In genomic region chr11:45827123-45827522, GRCh38 we compare ENCODE assay signal across 2 cellular contexts.
TF ChIP-seq lines count a peak whose summit lies in the region.

No MANE protein-coding gene starts in this region.

TF ChIP-seq in HEK293, 187 proteins besides CTCF, POLR2A, EP300 and RAD21:
- TF ChIP-seq SETDB1 (IDR thresholded peaks at IDR 0.05; ENCODE audit: insufficient read length, low read length) (peak; percentile 73), ZNF148 (tag by site-specific recombination; IDR thresholded peaks at IDR 0.05; ENCODE audit: borderline replicate concordance) (no peak), ZNF529 (tag by site-specific recombination; IDR thresholded peaks at IDR 0.05; ENCODE audit: insufficient replicate concordance) (no peak), TRIM28 (IDR thresholded peaks at IDR 0.05; ENCODE audit: borderline replicate concordance, low read length) (no peak), ZNF580 (tag by site-specific recombination; IDR thresholded peaks at IDR 0.05) (0 out of 2 replicates have a peak, but pooled peaks have one; percentile 24)

TF ChIP-seq in K562, 482 proteins besides CTCF, POLR2A, EP300 and RAD21 (continues in another document):
- TF ChIP-seq EHMT2 (IDR thresholded peaks at IDR 0.05) (no peak), CREM (IDR thresholded peaks at IDR 0.05; ENCODE audit: low read depth) (no peak), ZNF780A (CRISPR knock-in tag; IDR thresholded peaks at IDR 0.05) (no peak), CTCFL (IDR thresholded peaks at IDR 0.05; ENCODE audit: borderline replicate concordance, insufficient read depth, low read depth, low read length, poor library complexity, severe bottlenecking) (no peak), ZBED1 (IDR thresholded peaks at IDR 0.05) (no peak), CBX1 (IDR thresholded peaks at IDR 0.05; ENCODE audit: low read depth) (peak; percentile 34; the same call in 1 of the 2 replicates), ZNF24 (IDR thresholded peaks at IDR 0.05) (no peak), XRCC4 (IDR thresholded peaks at IDR 0.05; ENCODE audit: extremely low read depth, insufficient read depth, insufficient read length) (no peak), ZNF395 (CRISPR knock-in tag; IDR thresholded peaks at IDR 0.05) (peak; percentile 3; the same call in 1 of the 2 replicates), NFXL1 (CRISPR knock-in tag; IDR thresholded peaks at IDR 0.05) (no peak), SREBF1 (IDR thresholded peaks at IDR 0.05; ENCODE audit: borderline replicate concordance, low read depth, low read length) (no peak), MTA3 (IDR thresholded peaks at IDR 0.05; ENCODE audit: borderline replicate concordance) (0 out of 2 replicates have a peak, but pooled peaks have one; percentile 2), ZNF77 (CRISPR knock-in tag; IDR thresholded peaks at IDR 0.05) (no peak), ATF2 (CRISPR knock-in tag; IDR thresholded peaks at IDR 0.05) (no peak), HINFP (tag; conservative IDR thresholded peaks at IDR 0.05; ENCODE audit: low read depth) (no peak), STAG1 (CRISPR knock-in tag; IDR thresholded peaks at IDR 0.05; ENCODE audit: borderline replicate concordance) (no peak), ZNF79 (CRISPR knock-in tag; IDR thresholded peaks at IDR 0.05; ENCODE audit: low read depth) (no peak), GTF2E2 (tag; IDR thresholded peaks at IDR 0.05) (peak; percentile 47; the same call in 1 of the 2 replicates), HMGN3 (IDR thresholded peaks at IDR 0.05; ENCODE audit: borderline replicate concordance, extremely low read depth, insufficient read length, low read depth, low read length) (no peak), ZNF408 (CRISPR knock-in tag; IDR thresholded peaks at IDR 0.05; ENCODE audit: low read depth) (no peak), KLF13 (tag; IDR thresholded peaks at IDR 0.05; ENCODE audit: borderline replicate concordance, low read depth) (no peak), RBM22 (IDR thresholded peaks at IDR 0.05; ENCODE audit: low read depth, low read length, poor library complexity, severe bottlenecking) (no peak), YBX1 (IDR thresholded peaks at IDR 0.05) (no peak), ETV6 (IDR thresholded peaks at IDR 0.05; ENCODE audit: borderline replicate concordance in 1 of 2, low read depth in 2 of 2, low read length in 1 of 2) (no peak), ETV6 (CRISPR knock-in tag; IDR thresholded peaks at IDR 0.05; ENCODE audit: borderline replicate concordance) (no peak), ZFPM2 (CRISPR knock-in tag; IDR thresholded peaks at IDR 0.05) (no peak), BCOR (IDR thresholded peaks at IDR 0.05) (peak; percentile 84; the same call in 1 of the 2 replicates), ELF4 (CRISPR knock-in tag; IDR thresholded peaks at IDR 0.05) (no peak), HLTF (IDR thresholded peaks at IDR 0.05) (peak; percentile 88; the same call in 1 of the 2 replicates), ZNF239 (CRISPR knock-in tag; IDR thresholded peaks at IDR 0.05) (no peak), RBM25 (IDR thresholded peaks at IDR 0.05; ENCODE audit: low read depth, low read length, severe bottlenecking) (peak; percentile 99), SMARCA5 (IDR thresholded peaks at IDR 0.05) (peak; percentile 90), FOXA3 (CRISPR knock-in tag; conservative IDR thresholded peaks at IDR 0.05 in 1 of 2, IDR thresholded peaks at IDR 0.05 in 1 of 2) (no peak), TEAD2 (tag; IDR thresholded peaks at IDR 0.05) (no peak), ZC3H4 (CRISPR knock-in tag; IDR thresholded peaks at IDR 0.05; ENCODE audit: borderline replicate concordance) (no peak), PPARD (CRISPR knock-in tag; IDR thresholded peaks at IDR 0.05) (no peak), ARID4B (CRISPR knock-in tag; IDR thresholded peaks at IDR 0.05) (no peak), POLR2H (tag; IDR thresholded peaks at IDR 0.05; ENCODE audit: low read depth) (no peak), RBM15 (IDR thresholded peaks at IDR 0.05; ENCODE audit: insufficient read depth, low read length) (no peak), EWSR1 (IDR thresholded peaks at IDR 0.05; ENCODE audit: borderline replicate concordance, low read depth, partially characterized antibody) (no peak), RFX7 (CRISPR knock-in tag; IDR thresholded peaks at IDR 0.05) (no peak), ADNP (tag; IDR thresholded peaks at IDR 0.05) (peak; percentile 79), RCOR1 (IDR thresholded peaks at IDR 0.05; ENCODE audit: borderline replicate concordance in 1 of 2, low read depth in 2 of 2, low read length in 2 of 2) (peak in 1 of 2 experiments; percentile 50; a peak in 1 of 4 replicates), ETS1 (conservative IDR thresholded peaks at IDR 0.05; ENCODE audit: control insufficient read depth, low read depth, low read length) (no peak), TSHZ1 (CRISPR knock-in tag; IDR thresholded peaks at IDR 0.05) (no peak), ZNF184 (CRISPR knock-in tag; IDR thresholded peaks at IDR 0.05) (no peak), NFE2 (IDR thresholded peaks at IDR 0.05; ENCODE audit: low read depth) (no peak), NEUROD1 (IDR thresholded peaks at IDR 0.05; ENCODE audit: borderline replicate concordance, low read depth, low read length, partially characterized antibody) (no peak)
